8 cellular contexts compared by ENCODE assay signal in the genomic region with DNA sequence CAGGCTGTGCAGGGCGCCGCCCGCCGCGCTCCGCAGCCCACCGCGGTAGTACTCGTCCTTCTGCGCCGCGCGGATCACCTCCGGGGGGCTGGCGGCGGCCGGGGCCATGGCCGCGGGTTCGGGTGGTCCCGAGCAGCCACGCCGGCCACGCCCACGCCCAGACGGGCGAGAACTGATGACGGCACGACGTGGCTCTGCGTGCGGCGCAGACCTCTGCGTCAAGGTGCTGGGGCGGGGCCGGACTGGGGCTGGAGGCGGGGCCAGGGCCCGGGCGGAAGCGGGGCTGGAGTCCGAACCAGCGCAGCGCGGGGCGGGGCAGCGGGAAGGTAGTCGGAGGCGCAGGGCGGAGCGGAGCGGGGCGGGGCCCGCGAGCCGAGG. TPM values are rescaled to one million over a fixed set of nuclear protein-coding genes. Genes with fewer than 3 reads are reported as not detected.
DNase-seq lines count a peak whose midpoint lies in the region; ATAC-seq and TF ChIP-seq lines count a peak whose summit lies in the region.

A gene (minus strand): TSS at position 170 of the 378 bp plus-strand sequence. CDS start 62 bp downstream, at position 108.

- H3K36me3 Mint-ChIP-seq in T-helper 17 cell (ENCODE audit: low read depth) (no peaks in the 10 kb centered on the region), progenitor cell of endocrine pancreas (ENCODE audit: insufficient read depth) (peaks cover 2% of the 10 kb centered on the region)

- ATAC-seq in GM18498 (IDR thresholded peaks at IDR 0.05; ENCODE audit: unreplicated experiment) (peak; percentile 88), HG02885 (IDR thresholded peaks at IDR 0.05; ENCODE audit: poor library complexity, unreplicated experiment) (peak; percentile 88), T-helper 17 cell (peak; percentile 94), upper lobe of right lung (peak; percentile 96)

- no peaks in the 10 kb centered on the region for H3K27me3 Mint-ChIP-seq in T-helper 17 cell
- peaks cover 17% of the 10 kb centered on the region for H3K27me3 Mint-ChIP-seq in progenitor cell of endocrine pancreas

- H3K27ac ChIP-seq in left ventricle myocardium inferior (replicated peaks) (peak within 1 kb of the TSS; percentile 92), upper lobe of right lung (peak within 1 kb of the TSS; percentile 87)

- H3K4me1 Mint-ChIP-seq in T-helper 17 cell (peaks cover 34% of the 10 kb centered on the region), progenitor cell of endocrine pancreas (ENCODE audit: low read depth) (peaks cover 9% of the 10 kb centered on the region)

- H3K27ac Mint-ChIP-seq in T-helper 17 cell (peak within 1 kb of the TSS; percentile 94), progenitor cell of endocrine pancreas (peak within 1 kb of the TSS; percentile 92)

- intact Hi-C loops in left ventricle myocardium inferior (cut with micrococcal nuclease): no loop called here
- intact Hi-C loops in upper lobe of right lung (cut with DNase I): loop anchor here (10.0 kb wide), 3 partner anchors 132 to 382 kb away; no protein-coding TSS in a partner anchor

- H3K36me3 ChIP-seq in left ventricle myocardium inferior (peaks cover 10% of the 10 kb centered on the region), upper lobe of right lung (peaks cover 12% of the 10 kb centered on the region)

- peak within 1 kb of the TSS; percentile 88 for H3K4me3 Mint-ChIP-seq in T-helper 17 cell
- peak within 1 kb of the TSS; percentile 84 for H3K4me3 Mint-ChIP-seq in progenitor cell of endocrine pancreas (ENCODE audit: low read depth)

- DNase-seq in NCI-H1694 (lab: John Stamatoyannopoulos, UW) (peak; percentile 88), T-helper 17 cell (peak; percentile 99 to 100 (median 99)), amygdala (lab: John Stamatoyannopoulos, UW) (peak; percentile 43 to 96 (median 90)), left ventricle myocardium inferior (peak; percentile 98), progenitor cell of endocrine pancreas (ENCODE audit: low spot score, unreplicated experiment) (peak; percentile 99), upper lobe of right lung (peak; percentile 100)

- no peaks in the 10 kb centered on the region for H3K9me3 Mint-ChIP-seq in progenitor cell of endocrine pancreas (ENCODE audit: low read depth)

- H3K4me1 ChIP-seq in left ventricle myocardium inferior (peaks cover 51% of the 10 kb centered on the region), upper lobe of right lung (peaks cover 19% of the 10 kb centered on the region)

- no peak for TF ChIP-seq CTCF in left ventricle myocardium inferior (IDR thresholded peaks at IDR 0.05; ENCODE audit: borderline replicate concordance)
- no peak for TF ChIP-seq CTCF in progenitor cell of endocrine pancreas (IDR thresholded peaks at IDR 0.05; ENCODE audit: unreplicated experiment)
- no peak for TF ChIP-seq CTCF in upper lobe of right lung (IDR thresholded peaks at IDR 0.05)

- H3K9me3 ChIP-seq in T-helper 17 cell (ENCODE audit: control insufficient read depth, low read length, poor library complexity, severe bottlenecking) (no peaks in the 10 kb centered on the region), left ventricle myocardium inferior (replicated peaks) (no peaks in the 10 kb centered on the region), upper lobe of right lung (no peaks in the 10 kb centered on the region)

- H3K27me3 ChIP-seq in left ventricle myocardium inferior (ENCODE audit: low read depth): peaks cover 24% of the 10 kb centered on the region
- H3K27me3 ChIP-seq in upper lobe of right lung: peaks cover under 1% of the 10 kb centered on the region

- H3K4me3 ChIP-seq in left ventricle myocardium inferior (peak within 1 kb of the TSS; percentile 99), upper lobe of right lung (peak within 1 kb of the TSS; percentile 95)

RNA-seq across cellular contexts. Expression of the gene that starts here (rescaled TPM):
- total RNA-seq in T-helper 17 cell: 1 to 10 TPM; 7.3 to 8.3 TPM
- total RNA-seq in left ventricle myocardium inferior: 15.8 TPM
- total RNA-seq in progenitor cell of endocrine pancreas: 27.5 and 27.6 TPM in 2 replicates
- total RNA-seq in upper lobe of right lung: 14.6 TPM

Comparison
In these comparisons a context has a peak if more than half of its experiments do, and no peak if none do; other contexts are left out.
1. Peak in every context shown above with its lines: DNase-seq, ATAC-seq, H3K4me3 ChIP-seq and H3K27ac ChIP-seq.